1 cellular context compared by ENCODE assay signal in genomic region chr2:112108238-112108832, GRCh38.
TF ChIP-seq lines count a peak whose summit lies in the region.

No MANE protein-coding gene starts in this region.

TF ChIP-seq in K562, 482 proteins besides CTCF, POLR2A, EP300 and RAD21 (continued from another document):
- TF ChIP-seq ZMIZ1 (IDR thresholded peaks at IDR 0.05; ENCODE audit: low read depth in 2 of 2, low read length in 2 of 2) (no peak), CBFA2T3 (IDR thresholded peaks at IDR 0.05) (peak; percentile 83), HOMEZ (CRISPR knock-in tag; IDR thresholded peaks at IDR 0.05) (no peak), ZNF217 (CRISPR knock-in tag; IDR thresholded peaks at IDR 0.05) (no peak), ZNF511 (CRISPR knock-in tag; IDR thresholded peaks at IDR 0.05) (no peak), FOXJ3 (CRISPR knock-in tag; IDR thresholded peaks at IDR 0.05) (no peak), ZNF584 (CRISPR knock-in tag; IDR thresholded peaks at IDR 0.05; ENCODE audit: low read depth) (no peak), ZNF175 (CRISPR knock-in tag; IDR thresholded peaks at IDR 0.05; ENCODE audit: low read depth) (no peak), CBX2 (IDR thresholded peaks at IDR 0.05; ENCODE audit: insufficient read depth, low read length, poor library complexity, severe bottlenecking) (no peak), NRF1 (conservative IDR thresholded peaks at IDR 0.05 in 1 of 2, IDR thresholded peaks at IDR 0.05 in 1 of 2) (no peak), KLF6 (CRISPR knock-in tag; IDR thresholded peaks at IDR 0.05; ENCODE audit: borderline replicate concordance) (no peak), ARID1B (IDR thresholded peaks at IDR 0.05) (peak; percentile 89)
